8 cellular contexts compared by ENCODE assay signal in the genomic region with DNA sequence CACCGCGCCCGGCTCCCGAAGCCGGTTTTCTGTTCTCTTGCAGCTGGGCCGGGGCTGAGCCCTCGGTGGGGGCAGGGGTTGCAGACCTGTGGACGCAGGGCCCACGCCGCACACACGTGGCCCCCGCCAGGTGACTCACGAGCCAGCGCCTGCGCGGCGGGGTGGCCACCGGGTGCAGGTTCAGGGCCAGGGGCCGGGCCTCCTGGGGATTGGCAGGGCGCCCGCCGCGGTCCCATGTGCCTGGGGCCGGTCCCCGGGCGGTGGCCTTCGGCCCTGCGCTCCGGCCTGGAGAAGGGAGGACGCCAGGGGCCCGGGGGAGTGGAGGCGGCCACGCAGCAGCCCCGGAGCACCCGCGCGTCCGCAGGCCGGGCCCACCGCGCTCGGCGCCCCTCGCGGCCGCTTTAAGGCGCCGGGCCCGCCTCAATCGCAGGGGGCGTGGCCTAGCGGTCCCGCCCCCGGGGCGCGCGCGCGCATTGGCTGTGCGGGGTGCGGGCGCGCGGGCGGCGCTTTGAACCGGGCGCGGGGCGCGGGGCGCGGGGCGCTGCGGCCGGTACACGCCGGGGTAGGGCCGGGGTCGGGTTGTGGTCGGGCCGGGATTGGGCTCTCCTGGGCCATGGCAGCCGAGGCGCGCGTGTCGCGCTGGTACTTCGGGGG. TPM values are rescaled to one million over a fixed set of nuclear protein-coding genes. Genes with fewer than 3 reads are reported as not detected.
DNase-seq lines count a peak whose midpoint lies in the region; ATAC-seq and TF ChIP-seq lines count a peak whose summit lies in the region.

A gene with protein sequence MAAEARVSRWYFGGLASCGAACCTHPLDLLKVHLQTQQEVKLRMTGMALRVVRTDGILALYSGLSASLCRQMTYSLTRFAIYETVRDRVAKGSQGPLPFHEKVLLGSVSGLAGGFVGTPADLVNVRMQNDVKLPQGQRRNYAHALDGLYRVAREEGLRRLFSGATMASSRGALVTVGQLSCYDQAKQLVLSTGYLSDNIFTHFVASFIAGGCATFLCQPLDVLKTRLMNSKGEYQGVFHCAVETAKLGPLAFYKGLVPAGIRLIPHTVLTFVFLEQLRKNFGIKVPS (plus strand): TSS at position 471 of the 654 bp plus-strand sequence. CDS start 143 bp downstream, at position 614.

- peak within 1 kb of the TSS; percentile 84 for H3K27ac ChIP-seq in hepatocyte
- H3K27ac ChIP-seq in vagina: no peak within 1 kb of the TSS

- H3K4me1 Mint-ChIP-seq in T-helper 2 cell treated with Interferon-gamma antibody and Interleukin-4, amounts not matched to agents 5 μg/mL and 100 μg/mL, for 36 hours (ENCODE audit: low read depth): peaks cover 14% of the 10 kb centered on the region

- H3K36me3 Mint-ChIP-seq in T-helper 2 cell treated with Interferon-gamma antibody and Interleukin-4, amounts not matched to agents 5 μg/mL and 100 μg/mL, for 36 hours (ENCODE audit: low read depth): peaks cover 3% of the 10 kb centered on the region

- H3K4me2 ChIP-seq in hepatocyte: peak within 1 kb of the TSS; percentile 97

- no peaks in the 10 kb centered on the region for H3K9me3 Mint-ChIP-seq in T-helper 2 cell treated with Interferon-gamma antibody and Interleukin-4, amounts not matched to agents 5 μg/mL and 100 μg/mL, for 36 hours

- under 1% methylated on average over 41 of the region's 89 CpGs for WGBS in hepatocyte (ENCODE audit: low lambda C conversion rate, missing lambda C conversion rate)

- H3K36me3 ChIP-seq in GM06990 (ENCODE audit: control insufficient read depth, insufficient read depth, low read length): peaks cover 19% of the 10 kb centered on the region
- no peaks in the 10 kb centered on the region for H3K36me3 ChIP-seq in hepatocyte (replicated peaks; ENCODE audit: insufficient read depth, low read depth)
- peaks cover 0 to 11% of the 10 kb centered on the region in 2 donors for H3K36me3 ChIP-seq in vagina

- H3K9me2 ChIP-seq in hepatocyte (replicated peaks; ENCODE audit: insufficient read depth): no peaks in the 10 kb centered on the region

- H3K4me3 Mint-ChIP-seq in T-helper 2 cell treated with Interferon-gamma antibody and Interleukin-4, amounts not matched to agents 5 μg/mL and 100 μg/mL, for 36 hours: peak within 1 kb of the TSS; percentile 95

- peaks cover 28% of the 10 kb centered on the region for H3K79me2 ChIP-seq in hepatocyte

- TF ChIP-seq CTCF in GM06990 (IDR thresholded peaks at IDR 0.05; ENCODE audit: insufficient read depth, low read length, poor library complexity, severe bottlenecking) (no peak), hepatocyte (IDR thresholded peaks at IDR 0.05; ENCODE audit: poor library complexity) (no peak), vagina (IDR thresholded peaks at IDR 0.05) (no peak)

- intact Hi-C loops in vagina (cut with DNase I): no loop called here

- H3K9me3 ChIP-seq in hepatocyte (ENCODE audit: low read depth): no peaks in the 10 kb centered on the region
- no peaks in the 10 kb centered on the region for H3K9me3 ChIP-seq in vagina

- DNase-seq in GM06990 (ENCODE audit: extremely low read depth, insufficient read length) (peak; percentile 88), NCI-H187 treated with DMSO at 0.1 percent for 48 hours (lab: John Stamatoyannopoulos, UW) (peak; percentile 8), anterior cingulate cortex (lab: John Stamatoyannopoulos, UW) (peak in 54 of 58 donors; percentile 11 to 81 (median 60)), hepatocyte (ENCODE audit: low spot score) (peak; percentile 93), renal cortical epithelial cell (ENCODE audit: low read depth) (peak; percentile 55), vagina (ENCODE audit: extremely low spot score in 2 of 2) (no peak)
- peak; percentile 89 for DNase-seq in T-helper 2 cell treated with Interferon-gamma antibody and Interleukin-4, amounts not matched to agents 5 μg/mL and 100 μg/mL, for 36 hours (ENCODE audit: low spot score)

- no peak for TF ChIP-seq POLR2A in vagina (IDR thresholded peaks at IDR 0.05)

- H3K4me3 ChIP-seq in GM06990 (replicated peaks; ENCODE audit: low read depth, low read length): peak within 1 kb of the TSS; percentile 77
- peak within 1 kb of the TSS; percentile 79 for H3K4me3 ChIP-seq in hepatocyte
- peak within 1 kb of the TSS; percentile 82 to 93 for H3K4me3 ChIP-seq in vagina

- peak within 1 kb of the TSS; percentile 70 for H3K27ac Mint-ChIP-seq in T-helper 2 cell treated with Interferon-gamma antibody and Interleukin-4, amounts not matched to agents 5 μg/mL and 100 μg/mL, for 36 hours

- peak within 1 kb of the TSS; percentile 77 for H2AFZ ChIP-seq in hepatocyte

- H3K4me1 ChIP-seq in hepatocyte (ENCODE audit: insufficient read depth) (peaks cover 31% of the 10 kb centered on the region), vagina (peaks cover 37% of the 10 kb centered on the region)

- peak; percentile 53 for ATAC-seq in HG02610 (IDR thresholded peaks at IDR 0.05; ENCODE audit: unreplicated experiment)

- no peaks in the 10 kb centered on the region for H3K27me3 ChIP-seq in GM06990 (replicated peaks; ENCODE audit: control insufficient read depth, insufficient read depth, low read length)
- no peaks in the 10 kb centered on the region for H3K27me3 ChIP-seq in hepatocyte
- no peaks in the 10 kb centered on the region for H3K27me3 ChIP-seq in vagina

- H4K20me1 ChIP-seq in hepatocyte (ENCODE audit: insufficient read depth, poor library complexity, severe bottlenecking): no peaks in the 10 kb centered on the region

- no peaks in the 10 kb centered on the region for H3K27me3 Mint-ChIP-seq in T-helper 2 cell treated with Interferon-gamma antibody and Interleukin-4, amounts not matched to agents 5 μg/mL and 100 μg/mL, for 36 hours (ENCODE audit: low read depth)

RNA-seq across cellular contexts. Expression of the gene that starts here (rescaled TPM):
- total RNA-seq in hepatocyte: 27.5 and 31.3 TPM in 2 replicates
- polyA plus RNA-seq in hepatocyte: 34.8 and 53.2 TPM in 2 replicates
- total RNA-seq in renal cortical epithelial cell: 35.7 and 61.8 TPM in 2 replicates
- 2.9 TPM for total RNA-seq in vagina

Comparison
In these comparisons a context has a peak if more than half of its experiments do, and no peak if none do; other contexts are left out.
1. DNase-seq: peak in GM06990 (single experiment), NCI-H187 treated with DMSO at 0.1 percent for 48 hours (single experiment), T-helper 2 cell treated with Interferon-gamma antibody and Interleukin-4, amounts not matched to agents 5 μg/mL and 100 μg/mL, for 36 hours (single experiment), anterior cingulate cortex (54 of 58), hepatocyte (single experiment) and renal cortical epithelial cell (single experiment); none in vagina (0 of 2).
2. Peak in every context shown above with its lines, with median percentiles within 50 percentile points of each other: H3K4me3 ChIP-seq.